Comparison of ENCODE assay signal across 8 cellular contexts in the genomic region with DNA sequence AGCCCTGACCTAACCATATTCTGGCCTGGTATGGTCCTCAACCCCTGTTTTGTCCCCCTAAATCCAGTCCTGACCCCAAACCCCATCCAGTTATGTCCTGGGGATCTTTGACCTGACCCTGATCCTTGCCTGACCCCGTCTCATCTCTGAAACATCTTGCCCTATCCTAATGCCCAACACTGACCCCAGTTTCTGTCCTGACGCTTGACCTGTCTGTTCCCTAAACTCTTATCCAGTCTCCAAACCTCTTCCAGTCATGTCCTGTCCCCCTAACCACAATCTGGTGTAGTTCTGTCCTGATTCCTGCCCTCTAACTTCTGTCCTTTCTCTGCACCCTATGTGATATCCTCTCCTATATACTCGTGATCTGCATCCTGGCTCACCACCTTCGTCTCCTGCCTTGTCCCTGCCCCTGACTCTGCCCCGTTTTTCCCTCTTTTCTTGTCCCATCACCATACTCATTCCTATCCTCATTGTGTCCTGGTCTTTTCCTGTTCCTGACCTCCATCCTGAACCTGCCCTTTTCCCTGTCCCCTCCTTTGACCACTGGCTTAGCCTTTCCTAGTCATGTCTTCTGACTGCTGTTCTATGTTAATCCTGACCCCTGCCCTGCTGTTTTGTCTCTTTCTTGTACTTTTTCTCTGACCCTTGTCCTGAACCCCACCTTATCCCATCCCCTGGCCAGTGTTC. TPM values are rescaled to one million over a fixed set of nuclear protein-coding genes. Genes with fewer than 3 reads are reported as not detected.
A peak's percentile ranks its signal among the peaks of the same experiment; 100 is the strongest.
DNase-seq lines count a peak whose midpoint lies in the region; ATAC-seq, FAIRE-seq and TF ChIP-seq lines count a peak whose summit lies in the region.
"Had no signal": no experiment of that assay in that cellular context is flagged by ENCODE, and none has a peak within 500 bp of the region (broad histone marks: within the 10 kb centered on the region; RNA-seq: fewer than 3 reads in every experiment).

No MANE protein-coding gene starts in this region.

- no peak overlapping the region for H2AFZ ChIP-seq in keratinocyte (ENCODE audit: control insufficient read depth, low read length)

- no peaks in the 10 kb centered on the region for H3K9me3 Mint-ChIP-seq in activated naive CD8-positive, alpha-beta T cell treated with anti-CD3 and anti-CD28 coated beads, Interleukin-2, amount 50 U/mL, for 24 hours
- peaks cover 0 to 5% of the 10 kb centered on the region in 2 donors for H3K9me3 Mint-ChIP-seq in stimulated activated naive CD8-positive, alpha-beta T cell treated with anti-CD3 and anti-CD28 coated beads, Interleukin-15, amount 100 ng/mL, for 72 hours

- H3K27ac ChIP-seq in HUES6 (ENCODE audit: low read depth, low read length) (no peak overlapping the region), keratinocyte (ENCODE audit: control insufficient read depth, insufficient read depth, low read length) (no peak overlapping the region)

- peak overlapping the region; percentile 83 for H3K4me3 Mint-ChIP-seq in activated naive CD8-positive, alpha-beta T cell treated with anti-CD3 and anti-CD28 coated beads, Interleukin-2, amount 50 U/mL, for 24 hours
- peak overlapping the region; percentile 80 to 92 for H3K4me3 Mint-ChIP-seq in stimulated activated naive CD8-positive, alpha-beta T cell treated with anti-CD3 and anti-CD28 coated beads, Interleukin-15, amount 100 ng/mL, for 72 hours

- no peak for ATAC-seq in activated naive CD8-positive, alpha-beta T cell treated with anti-CD3 and anti-CD28 coated beads, Interleukin-2, amount 50 U/mL, for 24 hours
- no peak for ATAC-seq in stimulated activated naive CD8-positive, alpha-beta T cell treated with anti-CD3 and anti-CD28 coated beads, Interleukin-15, amount 100 ng/mL, for 72 hours
- no peak for ATAC-seq in HG02588 (IDR thresholded peaks at IDR 0.05; ENCODE audit: unreplicated experiment)
- ATAC-seq in GM21528 (IDR thresholded peaks at IDR 0.05; ENCODE audit: low FRiP score, unreplicated experiment) = no peak

- peak overlapping the region; percentile 30 for H3K4me2 ChIP-seq in keratinocyte (ENCODE audit: control insufficient read depth, extremely low read depth, insufficient read depth, low read depth, low read length)

- H3K4me3 ChIP-seq in HUES6 (ENCODE audit: low read depth, low read length) (peak overlapping the region; percentile 67), keratinocyte (ENCODE audit: control insufficient read depth in 2 of 3, extremely low read depth in 1 of 3, insufficient read depth in 2 of 3, low read depth in 1 of 3, low read length in 3 of 3) (peak overlapping the region; percentile 19 to 50 (median 25))

- no peak for DNase-seq in activated naive CD8-positive, alpha-beta T cell treated with anti-CD3 and anti-CD28 coated beads, Interleukin-2, amount 50 U/mL, for 24 hours
- DNase-seq in keratinocyte (ENCODE audit: low read depth, low spot score) (no peak), A172 (ENCODE audit: low spot score) (no peak)
- DNase-seq in stimulated activated naive CD8-positive, alpha-beta T cell treated with anti-CD3 and anti-CD28 coated beads, Interleukin-15, amount 100 ng/mL, for 72 hours = no peak

- H3K9ac ChIP-seq in HUES6 (ENCODE audit: low read length) (no peak overlapping the region), keratinocyte (ENCODE audit: control insufficient read depth, extremely low read depth, insufficient read depth, low read length) (no peak overlapping the region)

- H3K9me3 ChIP-seq in HUES6 (ENCODE audit: control insufficient read depth, insufficient read depth, low read depth, low read length) = peaks cover 14% of the 10 kb centered on the region; the same call in 1 of the 2 replicates
- H3K9me3 ChIP-seq in keratinocyte (ENCODE audit: control insufficient read depth, low read depth, low read length) = no peaks in the 10 kb centered on the region

- H3K79me2 ChIP-seq in keratinocyte (ENCODE audit: control insufficient read depth, insufficient read depth, low read length) = no peaks in the 10 kb centered on the region

- H3K4me1 Mint-ChIP-seq in activated naive CD8-positive, alpha-beta T cell treated with anti-CD3 and anti-CD28 coated beads, Interleukin-2, amount 50 U/mL, for 24 hours = peaks cover 33% of the 10 kb centered on the region
- H3K4me1 Mint-ChIP-seq in stimulated activated naive CD8-positive, alpha-beta T cell treated with anti-CD3 and anti-CD28 coated beads, Interleukin-15, amount 100 ng/mL, for 72 hours = peaks cover 42% of the 10 kb centered on the region

- no peaks in the 10 kb centered on the region for H3K36me3 Mint-ChIP-seq in activated naive CD8-positive, alpha-beta T cell treated with anti-CD3 and anti-CD28 coated beads, Interleukin-2, amount 50 U/mL, for 24 hours (ENCODE audit: low read depth)

- H3K27ac Mint-ChIP-seq in activated naive CD8-positive, alpha-beta T cell treated with anti-CD3 and anti-CD28 coated beads, Interleukin-2, amount 50 U/mL, for 24 hours = peak overlapping the region; percentile 83
- peak overlapping the region in 1 of 2 donors; percentile 85 for H3K27ac Mint-ChIP-seq in stimulated activated naive CD8-positive, alpha-beta T cell treated with anti-CD3 and anti-CD28 coated beads, Interleukin-15, amount 100 ng/mL, for 72 hours

- no peaks in the 10 kb centered on the region for H3K9me1 ChIP-seq in keratinocyte (ENCODE audit: control insufficient read depth, extremely low read depth, insufficient read depth, low read length)

- no peaks in the 10 kb centered on the region for H4K20me1 ChIP-seq in keratinocyte (ENCODE audit: control insufficient read depth, extremely low read depth, insufficient read depth, low read length)

- TF ChIP-seq CTCF in keratinocyte (optimal IDR thresholded peaks at IDR 0.05 in 1 of 3, IDR thresholded peaks at IDR 0.05 in 1 of 3, conservative IDR thresholded peaks at IDR 0.05 in 1 of 3; ENCODE audit: extremely low read depth in 1 of 3, insufficient read depth in 2 of 3, low read length in 3 of 3) = no peak

- H3K36me3 ChIP-seq in HUES6 (ENCODE audit: control insufficient read depth, insufficient read depth, low read length) (no peaks in the 10 kb centered on the region), keratinocyte (ENCODE audit: control insufficient read depth in 2 of 2, extremely low read depth in 1 of 2, insufficient read depth in 2 of 2, low read length in 2 of 2) (no peaks in the 10 kb centered on the region)

- H3K27me3 Mint-ChIP-seq in activated naive CD8-positive, alpha-beta T cell treated with anti-CD3 and anti-CD28 coated beads, Interleukin-2, amount 50 U/mL, for 24 hours = no peaks in the 10 kb centered on the region
- no peaks in the 10 kb centered on the region for H3K27me3 Mint-ChIP-seq in stimulated activated naive CD8-positive, alpha-beta T cell treated with anti-CD3 and anti-CD28 coated beads, Interleukin-15, amount 100 ng/mL, for 72 hours

- FAIRE-seq in keratinocyte (lab: Jason Lieb, UNC) = no peak
- FAIRE-seq: H54 had no signal

- H3K4me1 ChIP-seq in HUES6 (ENCODE audit: control insufficient read depth, insufficient read depth, low read length) (peaks cover 9% of the 10 kb centered on the region; the same call in 1 of the 2 replicates), keratinocyte (ENCODE audit: control insufficient read depth, extremely low read depth, insufficient read depth, low read length) (peaks cover 2% of the 10 kb centered on the region)

- H3K27me3 ChIP-seq in HUES6 (ENCODE audit: control insufficient read depth, insufficient read depth, low read length) = no peaks in the 10 kb centered on the region
- no peaks in the 10 kb centered on the region for H3K27me3 ChIP-seq in keratinocyte (ENCODE audit: control insufficient read depth, extremely low read depth, insufficient read depth, low read length)

- dilution Hi-C loops in keratinocyte (cut with MboI; ENCODE audit: extremely low pct_ligation_motif_present, low sequenced_read_pairs) = no loop called here

RNA-seq across cellular contexts. Expression of a gene that starts 4.6 kb away (rescaled TPM):
- 4.9 to 10.5 TPM (median 8.1 TPM) in 3 replicates for polyA plus RNA-seq in keratinocyte
- polyA plus RNA-seq in keratinocyte (2011; ENCODE audit: low read depth) = 2.6 TPM
- polyA plus RNA-seq in keratinocyte (2011; cell fraction: cytosol; rRNA removed) = 7.1 and 8.6 TPM in 2 replicates
- polyA plus RNA-seq in keratinocyte (2011; cell fraction: nucleus; rRNA removed) = 34.3 and 43.7 TPM in 2 replicates
- 11.3 and 14.2 TPM in 2 replicates for polyA plus RNA-seq in keratinocyte (2012; ENCODE audit: low replicate concordance)
- 5.4 to 18.6 TPM (median 7.9 TPM) in 3 replicates for polyA minus RNA-seq in keratinocyte
- 8.6 TPM for polyA minus RNA-seq in keratinocyte (2011; cell fraction: cytosol; rRNA and poly(A)+ RNA removed)
- 10.4 and 10.9 TPM in 2 replicates for polyA minus RNA-seq in keratinocyte (2011; cell fraction: nucleus; rRNA and poly(A)+ RNA removed)
- 0.14 TPM in 1 of 2 replicates, not detected in the other for total RNA-seq in A172 (2014; rRNA removed; shearing (Covaris generic))

RNA-seq across cellular contexts. Expression of a gene that starts 11.1 kb away (rescaled TPM):
- 13.2 to 15.8 TPM (median 14.1 TPM) in 3 replicates for polyA plus RNA-seq in keratinocyte
- polyA plus RNA-seq in keratinocyte (2011; ENCODE audit: low read depth) = 34.4 TPM
- polyA plus RNA-seq in keratinocyte (2011; cell fraction: cytosol; rRNA removed) = 13.9 and 26.0 TPM in 2 replicates
- polyA plus RNA-seq in keratinocyte (2011; cell fraction: nucleus; rRNA removed) = 21.6 and 24.7 TPM in 2 replicates
- 32.1 and 37.8 TPM in 2 replicates for polyA plus RNA-seq in keratinocyte (2012; ENCODE audit: low replicate concordance)
- 19.8 to 32.7 TPM (median 24.0 TPM) in 3 replicates for polyA minus RNA-seq in keratinocyte
- 43.0 TPM for polyA minus RNA-seq in keratinocyte (2011; cell fraction: cytosol; rRNA and poly(A)+ RNA removed)
- 22.9 and 29.8 TPM in 2 replicates for polyA minus RNA-seq in keratinocyte (2011; cell fraction: nucleus; rRNA and poly(A)+ RNA removed)
- 49.8 and 64.1 TPM in 2 replicates for total RNA-seq in A172 (2014; rRNA removed; shearing (Covaris generic))

RNA-seq across cellular contexts. Expression of a gene that starts 19.6 kb away (rescaled TPM):
- polyA plus RNA-seq in keratinocyte = 4.0 to 9.8 TPM (median 6.9 TPM) in 3 replicates
- polyA plus RNA-seq in keratinocyte (2011; ENCODE audit: low read depth) = 5.1 TPM
- polyA plus RNA-seq in keratinocyte (2011; cell fraction: cytosol; rRNA removed) = 11.9 and 16.5 TPM in 2 replicates
- 8.0 and 11.0 TPM in 2 replicates for polyA plus RNA-seq in keratinocyte (2011; cell fraction: nucleus; rRNA removed)
- polyA plus RNA-seq in keratinocyte (2012; ENCODE audit: low replicate concordance) = 16.1 and 21.4 TPM in 2 replicates
- polyA minus RNA-seq in keratinocyte = 5.9 to 21.2 TPM (median 7.1 TPM) in 3 replicates
- polyA minus RNA-seq in keratinocyte (2011; cell fraction: cytosol; rRNA and poly(A)+ RNA removed) = 18.4 TPM
- polyA minus RNA-seq in keratinocyte (2011; cell fraction: nucleus; rRNA and poly(A)+ RNA removed) = 4.6 and 5.0 TPM in 2 replicates
- total RNA-seq in A172 (2014; rRNA removed; shearing (Covaris generic)) = 11.7 and 12.6 TPM in 2 replicates

RNA-seq across cellular contexts. Expression of a gene that starts 25.5 kb away (rescaled TPM):
- polyA plus RNA-seq in keratinocyte = 43.1 to 76.4 TPM (median 50.5 TPM) in 3 replicates
- polyA plus RNA-seq in keratinocyte (2011; ENCODE audit: low read depth) = 64.9 TPM
- polyA plus RNA-seq in keratinocyte (2011; cell fraction: cytosol; rRNA removed) = 52.2 and 61.5 TPM in 2 replicates
- polyA plus RNA-seq in keratinocyte (2011; cell fraction: nucleus; rRNA removed) = 162 and 177 TPM in 2 replicates
- polyA plus RNA-seq in keratinocyte (2012; ENCODE audit: low replicate concordance) = 34.0 and 81.6 TPM in 2 replicates
- polyA minus RNA-seq in keratinocyte = 52.9 to 73.5 TPM (median 57.4 TPM) in 3 replicates
- polyA minus RNA-seq in keratinocyte (2011; cell fraction: cytosol; rRNA and poly(A)+ RNA removed) = 36.6 TPM
- polyA minus RNA-seq in keratinocyte (2011; cell fraction: nucleus; rRNA and poly(A)+ RNA removed) = 33.1 and 34.4 TPM in 2 replicates
- total RNA-seq in A172 (2014; rRNA removed; shearing (Covaris generic)) = 47.5 and 64.6 TPM in 2 replicates

RNA-seq across cellular contexts. Expression of a gene that starts 52.2 kb away (rescaled TPM):
- polyA plus RNA-seq in keratinocyte = 20.2 to 23.0 TPM (median 20.9 TPM) in 3 replicates
- 29.3 TPM for polyA plus RNA-seq in keratinocyte (2011; ENCODE audit: low read depth)
- polyA plus RNA-seq in keratinocyte (2011; cell fraction: cytosol; rRNA removed) = 10.4 and 12.9 TPM in 2 replicates
- polyA plus RNA-seq in keratinocyte (2011; cell fraction: nucleus; rRNA removed) = 68.9 and 70.8 TPM in 2 replicates
- polyA plus RNA-seq in keratinocyte (2012; ENCODE audit: low replicate concordance) = 17.3 and 17.5 TPM in 2 replicates
- polyA minus RNA-seq in keratinocyte = 7.2 to 19.0 TPM (median 10.7 TPM) in 3 replicates
- 9.2 TPM for polyA minus RNA-seq in keratinocyte (2011; cell fraction: cytosol; rRNA and poly(A)+ RNA removed)
- polyA minus RNA-seq in keratinocyte (2011; cell fraction: nucleus; rRNA and poly(A)+ RNA removed) = 9.0 and 16.7 TPM in 2 replicates
- total RNA-seq in A172 (2014; rRNA removed; shearing (Covaris generic)) = 15.9 and 18.3 TPM in 2 replicates
